In the genomic region with DNA sequence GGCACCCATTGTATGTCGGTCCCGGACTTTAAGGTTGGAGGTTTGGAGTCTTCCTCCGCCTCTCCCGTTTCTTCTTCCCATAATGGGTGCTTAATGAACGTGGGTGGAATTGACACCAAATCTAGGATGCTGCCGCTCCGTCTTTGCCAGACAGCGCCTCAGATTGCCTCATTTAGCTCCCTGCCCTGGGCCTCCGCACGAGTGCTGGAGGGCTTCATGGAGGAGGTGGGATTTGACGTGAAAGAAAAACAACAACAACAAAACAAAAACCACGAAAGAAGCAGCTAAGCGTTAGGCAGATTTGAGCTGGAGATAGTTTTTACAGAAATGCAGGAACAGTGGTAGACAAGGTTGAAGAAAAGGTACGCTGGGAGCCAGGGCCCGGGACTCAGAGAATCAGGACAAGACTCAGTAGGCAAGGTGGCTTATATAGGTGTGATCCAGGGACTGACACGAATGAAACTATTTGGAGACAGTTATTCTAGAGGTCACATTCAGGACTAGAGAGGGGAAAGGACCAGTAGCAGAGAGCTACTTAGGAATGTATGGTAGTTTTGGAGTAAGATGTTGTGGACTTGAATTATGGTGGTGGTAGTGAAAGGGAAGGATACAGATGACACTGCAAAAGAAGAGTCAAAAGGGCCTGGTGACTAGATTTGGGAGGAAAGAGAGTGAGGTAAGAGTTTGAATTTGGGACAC, we compare ENCODE assay signal across 8 cellular contexts. TPM values are rescaled to one million over a fixed set of nuclear protein-coding genes. Genes with fewer than 3 reads are reported as not detected.
DNase-seq lines count a peak whose midpoint lies in the region; ATAC-seq, FAIRE-seq and TF ChIP-seq lines count a peak whose summit lies in the region.

No MANE protein-coding gene starts in this region.

- H3K9me3 Mint-ChIP-seq in nephron progenitor cell = peaks cover 20% of the 10 kb centered on the region

- H3K4me1 ChIP-seq in H1 (replicated peaks in 1 of 4; ENCODE audit: control insufficient read depth in 3 of 4, insufficient read depth in 4 of 4, low read length in 3 of 4) = peaks cover 0 to 2% (median 0%) of the 10 kb centered on the region in 4 experiments; a peak in 2 of 7 replicates

- peaks cover 21% of the 10 kb centered on the region for H3K36me3 Mint-ChIP-seq in nephron progenitor cell (ENCODE audit: low read depth)

- no peaks in the 10 kb centered on the region for H4K20me1 ChIP-seq in H1 (replicated peaks in 1 of 2; ENCODE audit: control insufficient read depth in 1 of 2, insufficient read depth in 2 of 2, low read length in 2 of 2)

- POLR2A ChIA-PET in H1 (lab: Charles Lee; ENCODE audit: partially characterized antibody) = interaction anchor here (1.2 to 1.5 kb wide), 2 partner anchors 9 to 44 kb away, joined by 3 to 4 read pairs; no protein-coding TSS in a partner anchor

- H3K79me1 ChIP-seq in H1 (ENCODE audit: low read depth, low read length) = no peaks in the 10 kb centered on the region

- H3K18ac ChIP-seq in H1 (ENCODE audit: extremely low read depth, low read length) = no peak overlapping the region; the same call in 1 of the 2 replicates

- H3K27ac ChIP-seq in H1 (ENCODE audit: low read depth, low read length) = no peak overlapping the region

- H2AFZ ChIP-seq in H1 (ENCODE audit: low read length) = peak overlapping the region; percentile 97

- H3K79me2 ChIP-seq in H1 (ENCODE audit: control insufficient read depth in 1 of 2, insufficient read depth in 2 of 2, low read length in 2 of 2) = peaks cover 0 to 3% of the 10 kb centered on the region in 2 experiments; a peak in 1 of 4 replicates

- no peak overlapping the region for H3K27ac Mint-ChIP-seq in nephron progenitor cell

- DNase-seq in AG10803 (ENCODE audit: low read depth) (no peak), LNCaP clone FGC (ENCODE audit: low read depth) (no peak), H1 (ENCODE audit: low read depth in 1 of 2, low spot score in 2 of 2) (no peak), nephron progenitor cell (no peak), urothelium cell line (ENCODE audit: low spot score) (no peak), NCI-H1417 treated with DMSO at 0.1 percent for 48 hours (lab: John Stamatoyannopoulos, UW) (no peak)
- DNase-seq in activated CD8-positive, alpha-beta memory T cell treated with anti-CD3 and anti-CD28 coated beads, Interleukin-2, amount 50 U/mL, for 48 hours = no peak

- H4K5ac ChIP-seq in H1 (ENCODE audit: insufficient read length, low read depth, low read length) = no peak overlapping the region

- no peak overlapping the region for H3K56ac ChIP-seq in H1 (replicated peaks; ENCODE audit: insufficient read length, low read depth, low read length)

- no peak for FAIRE-seq in H1 (lab: Jason Lieb, UNC)
- FAIRE-seq in urothelium cell line (lab: Jason Lieb, UNC) = no peak

- H2BK15ac ChIP-seq in H1 (ENCODE audit: low read length) = no peak overlapping the region

- no peaks in the 10 kb centered on the region; a peak in 2 of 4 replicates for H3K9me3 ChIP-seq in H1 (ENCODE audit: insufficient read depth in 2 of 2, low read depth in 1 of 2, low read length in 1 of 2)

- peak overlapping the region; percentile 62; the same call in 1 of the 2 replicates for H2BK12ac ChIP-seq in H1 (ENCODE audit: low read depth, low read length)

- CTCF ChIA-PET in H1 (lab: Charles Lee; ENCODE audit: partially characterized antibody) = interaction anchor here (1.0 kb wide), 1 partner anchor 43 kb away, joined by 3 read pairs; no protein-coding TSS in a partner anchor

- TF ChIP-seq CTCF in AG10803 (conservative IDR thresholded peaks at IDR 0.05; ENCODE audit: low read length) (no peak), LNCaP clone FGC (IDR thresholded peaks at IDR 0.05; ENCODE audit: control insufficient read depth, extremely low read depth, insufficient read depth) (no peak), H1 (IDR thresholded peaks at IDR 0.05; ENCODE audit: control extremely low read depth in 1 of 3, insufficient read depth in 1 of 3, low read depth in 1 of 3, low read length in 3 of 3) (no peak), nephron progenitor cell (IDR thresholded peaks at IDR 0.05) (no peak)

- H3K4me2 ChIP-seq in H1 (ENCODE audit: insufficient read depth in 1 of 2, low read depth in 2 of 2, low read length in 2 of 2) = peak overlapping the region; percentile 89 to 93

- H3K23ac ChIP-seq in H1 (ENCODE audit: insufficient read length) = no peak overlapping the region

- WGBS in H1 (ENCODE audit: extremely low coverage in 1 of 2, insufficient coverage in 1 of 2, insufficient read length in 1 of 2, insufficient replicate concordance in 2 of 2, low coverage in 1 of 2, low lambda C conversion rate in 2 of 2, missing lambda C conversion rate in 1 of 2), 2 experiments = 20% methylated on average over 16 of the region's 16 CpGs; no CpG with 5 or more reads in 1 of the 2 experiments

- peak overlapping the region; percentile 43 to 97 (median 62) for H3K9ac ChIP-seq in H1 (replicated peaks in 1 of 4; ENCODE audit: extremely low read depth in 1 of 4, low read depth in 3 of 4, low read length in 3 of 4)

- H2BK20ac ChIP-seq in H1 (ENCODE audit: low read length) = no peak overlapping the region

- no peak overlapping the region for H2AK5ac ChIP-seq in H1 (ENCODE audit: low read depth, low read length)

- H3K27me3 ChIP-seq in H1 (replicated peaks in 1 of 4; ENCODE audit: control insufficient read depth in 3 of 4, extremely low read depth in 1 of 4, insufficient read depth in 3 of 4, low read length in 3 of 4) = no peaks in the 10 kb centered on the region; a peak in 1 of 7 replicates

- ATAC-seq in GM19395 (IDR thresholded peaks at IDR 0.05; ENCODE audit: unreplicated experiment) = peak; percentile 19

- H2BK5ac ChIP-seq in H1 (ENCODE audit: low read depth, low read length) = peak overlapping the region; percentile 54; the same call in 1 of the 2 replicates

- H3K4me3 Mint-ChIP-seq in nephron progenitor cell = peak overlapping the region; percentile 98

- peak overlapping the region; percentile 87 for H4K8ac ChIP-seq in H1 (ENCODE audit: extremely low read depth, insufficient read depth, low read length)

- H3K36me3 ChIP-seq in H1 (ENCODE audit: control insufficient read depth in 2 of 4, insufficient read depth in 4 of 4, low read length in 3 of 4) = no peaks in the 10 kb centered on the region

- H3K4me3 ChIP-seq in AG10803 (ENCODE audit: low read length) (peak overlapping the region; percentile 100), LNCaP clone FGC (ENCODE audit: low read depth, low read length) (peak overlapping the region; percentile 93), H1 (ENCODE audit: extremely low read depth in 1 of 4, insufficient read depth in 2 of 4, low read depth in 3 of 4, low read length in 4 of 4) (peak overlapping the region; percentile 87 to 100 (median 98))

- no peak overlapping the region for H4K91ac ChIP-seq in H1 (replicated peaks; ENCODE audit: insufficient read length, low read length)

- no peak for TF ChIP-seq POLR2A in H1 (IDR thresholded peaks at IDR 0.05; ENCODE audit: control extremely low read depth in 1 of 2, low read depth in 2 of 2, low read length in 2 of 2)

- no peak overlapping the region for H3K4ac ChIP-seq in H1 (replicated peaks; ENCODE audit: insufficient read length, low read depth, low read length)

- H3K4me1 Mint-ChIP-seq in nephron progenitor cell = peaks cover 35% of the 10 kb centered on the region

- H3K14ac ChIP-seq in H1 (ENCODE audit: insufficient read length) = no peak overlapping the region

- H3K27me3 Mint-ChIP-seq in nephron progenitor cell (ENCODE audit: low read depth, poor library complexity) = no peaks in the 10 kb centered on the region

- no peak for TF ChIP-seq EP300 in H1 (IDR thresholded peaks at IDR 0.05; ENCODE audit: borderline replicate concordance in 1 of 2, low read depth in 2 of 2, low read length in 2 of 2)

- no peak for TF ChIP-seq RAD21 in H1 (IDR thresholded peaks at IDR 0.05 in 1 of 2, conservative IDR thresholded peaks at IDR 0.05 in 1 of 2; ENCODE audit: low read depth in 2 of 2, low read length in 2 of 2)

- peaks cover 11% of the 10 kb centered on the region for H3K23me2 ChIP-seq in H1 (ENCODE audit: low read depth, low read length)

- H2BK120ac ChIP-seq in H1 (replicated peaks; ENCODE audit: low read depth, low read length) = no peak overlapping the region

RNA-seq across cellular contexts. Expression of a gene that starts 0.6 kb away (rescaled TPM):
- 2.9 and 3.0 TPM in 2 replicates for total RNA-seq in H1 (2021; fragmentation: NEBNext Ultra II Directional; extraction: Animal tissue kit (Norgen Biotek cat#: 25700))
- polyA plus RNA-seq in H1 (2011; rRNA removed) = 0.93 and 1.3 TPM in 2 replicates
- 1.1 TPM for polyA plus RNA-seq in H1 (2011; cell fraction: cytosol; rRNA removed)
- polyA plus RNA-seq in H1 (2011; cell fraction: nucleus; rRNA removed) = 1.4 TPM
- 1.1 to 1.5 TPM (median 1.4 TPM) in 4 replicates for polyA plus RNA-seq in H1 (2012, experiment 1 of 2)
- 0.33 TPM for polyA plus RNA-seq in H1 (2012, experiment 2 of 2)
- 1.4 TPM for polyA plus RNA-seq in H1 (2013, experiment 1 of 2)
- 1.5 TPM for polyA plus RNA-seq in H1 (2013, experiment 2 of 2)
- polyA minus RNA-seq in H1 (2011; rRNA and poly(A)+ RNA removed) = 3.1 and 3.6 TPM in 2 replicates
- polyA minus RNA-seq in H1 (2011; cell fraction: cytosol; rRNA and poly(A)+ RNA removed) = 2.1 TPM
- 1.9 TPM for polyA minus RNA-seq in H1 (2011; cell fraction: nucleus; rRNA and poly(A)+ RNA removed)

RNA-seq across cellular contexts. Expression of a gene that starts 6.6 kb away (rescaled TPM):
- total RNA-seq in H1 (2021; fragmentation: NEBNext Ultra II Directional; extraction: Animal tissue kit (Norgen Biotek cat#: 25700)) = 12.1 and 13.3 TPM in 2 replicates
- 4.2 and 5.3 TPM in 2 replicates for polyA plus RNA-seq in H1 (2011; rRNA removed)
- 9.1 TPM for polyA plus RNA-seq in H1 (2011; cell fraction: cytosol; rRNA removed)
- 12.2 TPM for polyA plus RNA-seq in H1 (2011; cell fraction: nucleus; rRNA removed)
- 10.5 to 14.9 TPM (median 11.1 TPM) in 4 replicates for polyA plus RNA-seq in H1 (2012, experiment 1 of 2)
- polyA plus RNA-seq in H1 (2012, experiment 2 of 2) = 0.79 TPM
- polyA plus RNA-seq in H1 (2013, experiment 1 of 2) = 10.8 TPM
- 9.2 TPM for polyA plus RNA-seq in H1 (2013, experiment 2 of 2)
- polyA minus RNA-seq in H1 (2011; rRNA and poly(A)+ RNA removed) = 5.4 and 7.5 TPM in 2 replicates
- polyA minus RNA-seq in H1 (2011; cell fraction: cytosol; rRNA and poly(A)+ RNA removed) = 8.2 TPM
- 19.7 TPM for polyA minus RNA-seq in H1 (2011; cell fraction: nucleus; rRNA and poly(A)+ RNA removed)

RNA-seq across cellular contexts. Expression of a gene that starts 41.1 kb away (rescaled TPM):
- total RNA-seq in H1 (2021; fragmentation: NEBNext Ultra II Directional; extraction: Animal tissue kit (Norgen Biotek cat#: 25700)) = 10.7 and 10.8 TPM in 2 replicates
- 1.4 and 1.5 TPM in 2 replicates for polyA plus RNA-seq in H1 (2011; rRNA removed)
- 2.5 TPM for polyA plus RNA-seq in H1 (2011; cell fraction: cytosol; rRNA removed)
- 3.3 TPM for polyA plus RNA-seq in H1 (2011; cell fraction: nucleus; rRNA removed)
- 1.3 to 2.5 TPM (median 1.6 TPM) in 4 replicates for polyA plus RNA-seq in H1 (2012, experiment 1 of 2)
- 0.12 TPM for polyA plus RNA-seq in H1 (2012, experiment 2 of 2)
- 2.7 TPM for polyA plus RNA-seq in H1 (2013, experiment 1 of 2)
- 2.3 TPM for polyA plus RNA-seq in H1 (2013, experiment 2 of 2)
- polyA minus RNA-seq in H1 (2011; rRNA and poly(A)+ RNA removed) = 12.8 and 19.4 TPM in 2 replicates
- 12.3 TPM for polyA minus RNA-seq in H1 (2011; cell fraction: cytosol; rRNA and poly(A)+ RNA removed)
- polyA minus RNA-seq in H1 (2011; cell fraction: nucleus; rRNA and poly(A)+ RNA removed) = 18.1 TPM

RNA-seq across cellular contexts. Expression of a gene that starts 44.6 kb away (rescaled TPM):
- total RNA-seq in H1 (2021; fragmentation: NEBNext Ultra II Directional; extraction: Animal tissue kit (Norgen Biotek cat#: 25700)) = 52.8 and 53.0 TPM in 2 replicates
- polyA plus RNA-seq in H1 (2011; rRNA removed) = 36.7 and 38.3 TPM in 2 replicates
- 46.5 TPM for polyA plus RNA-seq in H1 (2011; cell fraction: cytosol; rRNA removed)
- 51.5 TPM for polyA plus RNA-seq in H1 (2011; cell fraction: nucleus; rRNA removed)
- 50.1 to 55.1 TPM (median 50.5 TPM) in 4 replicates for polyA plus RNA-seq in H1 (2012, experiment 1 of 2)
- 28.5 TPM for polyA plus RNA-seq in H1 (2012, experiment 2 of 2)
- polyA plus RNA-seq in H1 (2013, experiment 1 of 2) = 48.3 TPM
- polyA plus RNA-seq in H1 (2013, experiment 2 of 2) = 45.4 TPM
- 28.4 and 32.0 TPM in 2 replicates for polyA minus RNA-seq in H1 (2011; rRNA and poly(A)+ RNA removed)
- 19.7 TPM for polyA minus RNA-seq in H1 (2011; cell fraction: cytosol; rRNA and poly(A)+ RNA removed)
- polyA minus RNA-seq in H1 (2011; cell fraction: nucleus; rRNA and poly(A)+ RNA removed) = 35.6 TPM
